ENCODE assay signal across 22 cellular contexts in the genomic region with DNA sequence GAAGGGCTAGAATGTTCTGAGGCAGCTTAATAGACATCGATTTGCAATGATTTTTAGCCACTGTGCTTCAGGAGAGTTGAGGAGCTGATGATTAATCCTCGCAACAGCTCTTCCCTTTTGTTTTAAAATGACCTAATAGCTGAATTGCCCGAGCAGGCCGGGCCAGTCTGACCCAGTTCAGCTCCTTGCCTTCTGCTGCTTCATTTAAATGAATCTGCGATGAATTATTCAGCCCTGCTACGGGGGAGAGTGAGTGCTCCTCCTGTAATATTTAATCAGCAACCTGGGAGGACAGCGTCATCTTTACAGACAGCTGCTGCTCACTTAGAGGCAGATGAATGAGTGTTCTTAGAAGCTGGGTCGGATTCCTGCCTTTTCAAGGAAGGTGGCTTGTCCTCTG.
DNase-seq lines count a peak whose midpoint lies in the region; ATAC-seq and TF ChIP-seq lines count a peak whose summit lies in the region.
"Had no signal": no experiment of that assay in that cellular context is flagged by ENCODE, and none has a peak within 500 bp of the region (broad histone marks: within the 10 kb centered on the region; RNA-seq: fewer than 3 reads in every experiment).

No MANE protein-coding gene starts in this region.

- H3K27me3 Mint-ChIP-seq in activated naive CD8-positive, alpha-beta T cell treated with anti-CD3 and anti-CD28 coated beads, Interleukin-2, amount 50 U/mL, for 24 hours: peaks cover 2% of the 10 kb centered on the region
- H3K27me3 Mint-ChIP-seq in activated CD4-positive, alpha-beta memory T cell treated with anti-CD3 and anti-CD28 coated beads for 36 hours: peaks cover 14% of the 10 kb centered on the region

- no peak for TF ChIP-seq CTCF in epithelial cell of esophagus (IDR thresholded peaks at IDR 0.05; ENCODE audit: insufficient read depth, low read depth, low read length, missing control alignments)

- POLR2A ChIA-PET in activated CD4-positive, alpha-beta memory T cell treated with anti-CD3 and anti-CD28 coated beads for 36 hours (lab: Charles Lee): no interaction called here

- DNase-seq in NCI-H2227 (lab: John Stamatoyannopoulos, UW; ENCODE audit: unreplicated experiment): peak; percentile 33
- DNase-seq in NCI-H2227 treated with DMSO at 0.1 percent for 48 hours (lab: John Stamatoyannopoulos, UW): no peak
- peak; percentile 27 for DNase-seq in NCI-H2171 (lab: John Stamatoyannopoulos, UW)
- peak; percentile 87 for DNase-seq in epithelial cell of esophagus (ENCODE audit: low read depth)
- peak; percentile 71 for DNase-seq in retina
- DNase-seq in COLO829 (ENCODE audit: low spot score): no peak
- DNase-seq in activated naive CD8-positive, alpha-beta T cell treated with anti-CD3 and anti-CD28 coated beads, Interleukin-2, amount 50 U/mL, for 24 hours: no peak
- DNase-seq in activated CD4-positive, alpha-beta memory T cell treated with anti-CD3 and anti-CD28 coated beads for 36 hours: no peak
- DNase-seq: activated CD4-positive, alpha-beta T cell treated with anti-CD3 and anti-CD28 coated beads for 36 hours; colonic mucosa; endodermal cell; heart left ventricle; KBM-7; lower lobe of right lung; NCI-H187 treated with DMSO at 0.1 percent for 48 hours; SHP77 treated with DMSO at 0.1 percent for 48 hours; spleen; stimulated activated CD4-positive, alpha-beta T cell treated with anti-CD3 and anti-CD28 coated beads, Interleukin-4, amount 100 ng/mL, for 4 hours; T-cell had no signal

- no peak overlapping the region for H3K27ac Mint-ChIP-seq in activated naive CD8-positive, alpha-beta T cell treated with anti-CD3 and anti-CD28 coated beads, Interleukin-2, amount 50 U/mL, for 24 hours
- no peak overlapping the region for H3K27ac Mint-ChIP-seq in activated CD4-positive, alpha-beta memory T cell treated with anti-CD3 and anti-CD28 coated beads for 36 hours
- H3K27ac Mint-ChIP-seq: activated CD4-positive, alpha-beta T cell treated with anti-CD3 and anti-CD28 coated beads for 36 hours; activated naive CD4-positive, alpha-beta T cell treated with anti-CD3 and anti-CD28 coated beads, Interleukin-2, amount 50 U/mL, for 24 hours; activated T-helper 1 cell treated with anti-CD3 and anti-CD28 coated beads, Interleukin-12 subunit alpha, Interleukin-12 subunit beta, Interleukin-2, Interleukin-4 antibody, amounts not matched to agents 30 ng/mL and 10 ng/mL and 1 ng/mL, durations not matched to agents 14 hours and 24 hours and 36 hours; endodermal cell; T-cell; type B pancreatic cell had no signal

- H3K4me3 ChIP-seq in epithelial cell of esophagus (ENCODE audit: low read length): no peak overlapping the region
- H3K4me3 ChIP-seq: colonic mucosa, heart left ventricle, lower lobe of right lung, spleen had no signal

- H3K4me1 Mint-ChIP-seq in activated naive CD8-positive, alpha-beta T cell treated with anti-CD3 and anti-CD28 coated beads, Interleukin-2, amount 50 U/mL, for 24 hours: no peaks in the 10 kb centered on the region
- no peaks in the 10 kb centered on the region for H3K4me1 Mint-ChIP-seq in activated CD4-positive, alpha-beta memory T cell treated with anti-CD3 and anti-CD28 coated beads for 36 hours (ENCODE audit: low read depth)
- H3K4me1 Mint-ChIP-seq: activated CD4-positive, alpha-beta T cell treated with anti-CD3 and anti-CD28 coated beads for 36 hours; activated naive CD4-positive, alpha-beta T cell treated with anti-CD3 and anti-CD28 coated beads, Interleukin-2, amount 50 U/mL, for 24 hours; T-cell had no signal

- no peak overlapping the region for H3K4me3 Mint-ChIP-seq in activated naive CD8-positive, alpha-beta T cell treated with anti-CD3 and anti-CD28 coated beads, Interleukin-2, amount 50 U/mL, for 24 hours
- no peak overlapping the region for H3K4me3 Mint-ChIP-seq in activated CD4-positive, alpha-beta memory T cell treated with anti-CD3 and anti-CD28 coated beads for 36 hours
- H3K4me3 Mint-ChIP-seq: activated CD4-positive, alpha-beta T cell treated with anti-CD3 and anti-CD28 coated beads for 36 hours; activated naive CD4-positive, alpha-beta T cell treated with anti-CD3 and anti-CD28 coated beads, Interleukin-2, amount 50 U/mL, for 24 hours; activated T-helper 1 cell treated with anti-CD3 and anti-CD28 coated beads, Interleukin-12 subunit alpha, Interleukin-12 subunit beta, Interleukin-2, Interleukin-4 antibody, amounts not matched to agents 30 ng/mL and 10 ng/mL and 1 ng/mL, durations not matched to agents 14 hours and 24 hours and 36 hours; endodermal cell; T-cell; type B pancreatic cell had no signal

- no peak for ATAC-seq in activated naive CD8-positive, alpha-beta T cell treated with anti-CD3 and anti-CD28 coated beads, Interleukin-2, amount 50 U/mL, for 24 hours
- ATAC-seq: activated CD4-positive, alpha-beta T cell treated with anti-CD3 and anti-CD28 coated beads for 36 hours; heart left ventricle; lower lobe of right lung; T-cell had no signal

- intact Hi-C loops in activated CD4-positive, alpha-beta memory T cell treated with anti-CD3 and anti-CD28 coated beads for 36 hours (cut with micrococcal nuclease): no loop called here

- no peaks in the 10 kb centered on the region for H3K9me3 Mint-ChIP-seq in activated naive CD8-positive, alpha-beta T cell treated with anti-CD3 and anti-CD28 coated beads, Interleukin-2, amount 50 U/mL, for 24 hours
- no peaks in the 10 kb centered on the region for H3K9me3 Mint-ChIP-seq in activated CD4-positive, alpha-beta memory T cell treated with anti-CD3 and anti-CD28 coated beads for 36 hours
- H3K9me3 Mint-ChIP-seq: activated naive CD4-positive, alpha-beta T cell treated with anti-CD3 and anti-CD28 coated beads, Interleukin-2, amount 50 U/mL, for 24 hours; activated T-helper 1 cell treated with anti-CD3 and anti-CD28 coated beads, Interleukin-12 subunit alpha, Interleukin-12 subunit beta, Interleukin-2, Interleukin-4 antibody, amounts not matched to agents 30 ng/mL and 10 ng/mL and 1 ng/mL, durations not matched to agents 14 hours and 24 hours and 36 hours; type B pancreatic cell had no signal

- CTCF ChIA-PET in activated CD4-positive, alpha-beta memory T cell treated with anti-CD3 and anti-CD28 coated beads for 36 hours (lab: Charles Lee): no interaction called here

- H3K36me3 Mint-ChIP-seq in activated naive CD8-positive, alpha-beta T cell treated with anti-CD3 and anti-CD28 coated beads, Interleukin-2, amount 50 U/mL, for 24 hours (ENCODE audit: low read depth): no peaks in the 10 kb centered on the region
- H3K36me3 Mint-ChIP-seq in activated CD4-positive, alpha-beta memory T cell treated with anti-CD3 and anti-CD28 coated beads for 36 hours: no peaks in the 10 kb centered on the region
- H3K36me3 Mint-ChIP-seq: activated naive CD4-positive, alpha-beta T cell treated with anti-CD3 and anti-CD28 coated beads, Interleukin-2, amount 50 U/mL, for 24 hours; T-cell; type B pancreatic cell had no signal

Comparison
In these comparisons a context has a peak if more than half of its experiments do, and no peak if none do; other contexts are left out.
1. DNase-seq: peak in NCI-H2227 (single experiment), NCI-H2171 (single experiment), epithelial cell of esophagus (single experiment) and retina (single experiment); none in NCI-H2227 treated with DMSO at 0.1 percent for 48 hours (single experiment), COLO829 (single experiment), activated naive CD8-positive, alpha-beta T cell treated with anti-CD3 and anti-CD28 coated beads, Interleukin-2, amount 50 U/mL, for 24 hours (single experiment) and activated CD4-positive, alpha-beta memory T cell treated with anti-CD3 and anti-CD28 coated beads for 36 hours (single experiment).